21 cellular contexts compared by ENCODE assay signal in the genomic region with DNA sequence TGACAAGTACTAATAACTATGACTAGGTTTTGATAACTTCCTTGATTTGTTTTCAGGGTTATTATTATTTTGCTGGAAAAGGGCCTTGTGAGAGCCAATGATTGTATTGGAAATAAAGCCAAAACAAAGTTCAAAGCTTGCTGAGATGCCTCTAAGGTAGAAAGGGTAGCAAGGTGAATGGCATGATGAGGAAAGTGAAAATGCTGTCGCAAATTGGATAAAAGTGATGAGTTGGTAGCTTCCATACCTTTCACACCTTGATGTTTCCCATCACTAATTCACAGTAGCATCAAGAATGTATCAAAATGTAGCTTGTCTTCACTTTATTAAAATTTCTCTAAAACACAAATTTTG.
"Had no signal": no experiment of that assay in that cellular context is flagged by ENCODE, and none has a peak within 500 bp of the region (broad histone marks: within the 10 kb centered on the region; RNA-seq: fewer than 3 reads in every experiment).

No MANE protein-coding gene starts in this region.

- H3K27ac ChIP-seq: colonic mucosa, epithelial cell of prostate, esophagus squamous epithelium, gastrocnemius medialis, left ventricle myocardium inferior, lower lobe of right lung had no signal

- H3K27me3 ChIP-seq: colonic mucosa, esophagus squamous epithelium, gastrocnemius medialis, heart right ventricle had no signal

- H3K4me3 ChIP-seq: colonic mucosa, esophagus squamous epithelium, gastrocnemius medialis, heart right ventricle, left ventricle myocardium inferior, lower lobe of right lung, mucosa of descending colon had no signal

- FAIRE-seq: endometrium, keratinocyte had no signal

- ATAC-seq: effector memory CD8-positive, alpha-beta T cell; esophagus mucosa; gastrocnemius medialis; lower lobe of right lung; mucosa of descending colon had no signal

- DNase-seq: colonic mucosa; cortex of kidney; effector CD8-positive, alpha-beta T cell; effector memory CD8-positive, alpha-beta T cell; endodermal cell; esophagus squamous epithelium; foreskin melanocyte; gastrocnemius medialis; glutamatergic neuron; head of caudate nucleus; heart right ventricle; hippocampal formation; left cardiac atrium; left ventricle myocardium inferior; lower lobe of right lung; mesenchymal stem cell; mucosa of descending colon had no signal

- H3K36me3 ChIP-seq: colonic mucosa, esophagus squamous epithelium, gastrocnemius medialis, heart right ventricle, left ventricle myocardium inferior, lower lobe of right lung had no signal

- H3K9me3 ChIP-seq: colonic mucosa, esophagus squamous epithelium, gastrocnemius medialis, heart right ventricle, left ventricle myocardium inferior, lower lobe of right lung, mucosa of descending colon had no signal

- H3K4me1 ChIP-seq: colonic mucosa, gastrocnemius medialis, left ventricle myocardium inferior, lower lobe of right lung had no signal
